8 cellular contexts compared by ENCODE assay signal in genomic region chr19:532578-533484, GRCh38. TPM values are rescaled to one million over a fixed set of nuclear protein-coding genes. Genes with fewer than 3 reads are reported as not detected.
DNase-seq lines count a peak whose midpoint lies in the region; ATAC-seq, FAIRE-seq and TF ChIP-seq lines count a peak whose summit lies in the region.

No MANE protein-coding gene starts in this region.

- no peaks in the 10 kb centered on the region for H3K36me3 Mint-ChIP-seq in activated naive CD4-positive, alpha-beta T cell treated with anti-CD3 and anti-CD28 coated beads, Interleukin-2, amount 50 U/mL, for 24 hours
- no peaks in the 10 kb centered on the region for H3K36me3 Mint-ChIP-seq in natural killer cell treated with Interleukin-12 subunit alpha and Interleukin-12 subunit beta and Interleukin-15 and Interleukin-18, amount 100 ng/mL, for 72 hours

- ATAC-seq in GM21381 (IDR thresholded peaks at IDR 0.05; ENCODE audit: unreplicated experiment) (peak; percentile 1), HG03342 (IDR thresholded peaks at IDR 0.05; ENCODE audit: unreplicated experiment) (no peak)
- ATAC-seq in natural killer cell treated with Interleukin-12 subunit alpha and Interleukin-12 subunit beta and Interleukin-15 and Interleukin-18, amount 100 ng/mL, for 72 hours = peak in 1 of 2 donors; percentile 38

- peak; percentile 60 for TF ChIP-seq CTCF in BE2C (IDR thresholded peaks at IDR 0.05; ENCODE audit: low read depth, low read length)

- no peak overlapping the region for H3K27ac Mint-ChIP-seq in activated naive CD4-positive, alpha-beta T cell treated with anti-CD3 and anti-CD28 coated beads, Interleukin-2, amount 50 U/mL, for 24 hours
- peak overlapping the region; percentile 34 to 83 for H3K27ac Mint-ChIP-seq in natural killer cell treated with Interleukin-12 subunit alpha and Interleukin-12 subunit beta and Interleukin-15 and Interleukin-18, amount 100 ng/mL, for 72 hours

- H3K27me3 Mint-ChIP-seq in activated naive CD4-positive, alpha-beta T cell treated with anti-CD3 and anti-CD28 coated beads, Interleukin-2, amount 50 U/mL, for 24 hours = no peaks in the 10 kb centered on the region
- H3K27me3 Mint-ChIP-seq in natural killer cell treated with Interleukin-12 subunit alpha and Interleukin-12 subunit beta and Interleukin-15 and Interleukin-18, amount 100 ng/mL, for 72 hours = no peaks in the 10 kb centered on the region

- peak overlapping the region; percentile 86 for H3K4me3 Mint-ChIP-seq in activated naive CD4-positive, alpha-beta T cell treated with anti-CD3 and anti-CD28 coated beads, Interleukin-2, amount 50 U/mL, for 24 hours
- peak overlapping the region; percentile 85 for H3K4me3 Mint-ChIP-seq in natural killer cell treated with Interleukin-12 subunit alpha and Interleukin-12 subunit beta and Interleukin-15 and Interleukin-18, amount 100 ng/mL, for 72 hours

- no peaks in the 10 kb centered on the region for H3K9me3 ChIP-seq in BE2C

- peaks cover 15% of the 10 kb centered on the region for H3K4me1 Mint-ChIP-seq in activated naive CD4-positive, alpha-beta T cell treated with anti-CD3 and anti-CD28 coated beads, Interleukin-2, amount 50 U/mL, for 24 hours
- peaks cover 9 to 12% of the 10 kb centered on the region in 2 donors for H3K4me1 Mint-ChIP-seq in natural killer cell treated with Interleukin-12 subunit alpha and Interleukin-12 subunit beta and Interleukin-15 and Interleukin-18, amount 100 ng/mL, for 72 hours (ENCODE audit: low read depth in 2 of 2)

- H3K36me3 ChIP-seq in BE2C = peaks cover 22% of the 10 kb centered on the region

- no peaks in the 10 kb centered on the region for H3K9me3 Mint-ChIP-seq in activated naive CD4-positive, alpha-beta T cell treated with anti-CD3 and anti-CD28 coated beads, Interleukin-2, amount 50 U/mL, for 24 hours
- H3K9me3 Mint-ChIP-seq in natural killer cell treated with Interleukin-12 subunit alpha and Interleukin-12 subunit beta and Interleukin-15 and Interleukin-18, amount 100 ng/mL, for 72 hours = no peaks in the 10 kb centered on the region

- FAIRE-seq in frontal cortex (lab: Jason Lieb, UNC) = no peak

- DNase-seq in BE2C (peak; percentile 70), NCI-H748 treated with DMSO at 0.1 percent for 48 hours (lab: John Stamatoyannopoulos, UW) (peak; percentile 5), frontal cortex (ENCODE audit: low spot score in 2 of 2) (peak; percentile 76 to 88), OCI-M2 (lab: John Stamatoyannopoulos, UW; ENCODE audit: unreplicated experiment) (no peak)
- no peak for DNase-seq in natural killer cell treated with Interleukin-12 subunit alpha and Interleukin-12 subunit beta and Interleukin-15 and Interleukin-18, amount 100 ng/mL, for 72 hours (ENCODE audit: low spot score)

- peak overlapping the region; percentile 94 for H3K4me3 ChIP-seq in BE2C (ENCODE audit: low read depth, low read length)

- H3K4me1 ChIP-seq in BE2C = peaks cover 3% of the 10 kb centered on the region

- H3K27me3 ChIP-seq in BE2C = 0 out of 2 replicates have a peak, but pooled peaks cover 2% of the 10 kb centered on the region

RNA-seq across cellular contexts. Expression of gene CDC34, which starts 1.3 kb away (rescaled TPM):
- polyA plus RNA-seq in BE2C (2012; ENCODE audit: insufficient read depth, insufficient read length, low read depth) = 318 TPM
- total RNA-seq in frontal cortex = 55.4 TPM
- 10 to 100 TPM; 46.5 to 73.2 TPM for total RNA-seq in natural killer cell treated with Interleukin-12 subunit alpha and Interleukin-12 subunit beta and Interleukin-15 and Interleukin-18, amount 100 ng/mL, for 72 hours

RNA-seq across cellular contexts. Expression of gene GZMM, which starts 11.0 kb away (rescaled TPM):
- polyA plus RNA-seq in BE2C (2012; ENCODE audit: insufficient read depth, insufficient read length, low read depth) = 4.1 TPM
- 0.41 TPM for total RNA-seq in frontal cortex
- 10 to 100 TPM; 34.5 to 49.7 TPM for total RNA-seq in natural killer cell treated with Interleukin-12 subunit alpha and Interleukin-12 subunit beta and Interleukin-15 and Interleukin-18, amount 100 ng/mL, for 72 hours

RNA-seq across cellular contexts. Expression of gene TPGS1, which starts 25.5 kb away (rescaled TPM):
- polyA plus RNA-seq in BE2C (2012; ENCODE audit: insufficient read depth, insufficient read length, low read depth) = 78.4 TPM
- 26.1 TPM for total RNA-seq in frontal cortex
- total RNA-seq in natural killer cell treated with Interleukin-12 subunit alpha and Interleukin-12 subunit beta and Interleukin-15 and Interleukin-18, amount 100 ng/mL, for 72 hours = 10 to 100 TPM; 16.3 to 17.7 TPM

RNA-seq across cellular contexts. Expression of gene MADCAM1, which starts 36.5 kb away (rescaled TPM):
- 2.2 TPM for polyA plus RNA-seq in BE2C (2012; ENCODE audit: insufficient read depth, insufficient read length, low read depth)
- total RNA-seq in frontal cortex = 1.2 TPM
- total RNA-seq in natural killer cell treated with Interleukin-12 subunit alpha and Interleukin-12 subunit beta and Interleukin-15 and Interleukin-18, amount 100 ng/mL, for 72 hours = under 1 TPM in 1 of 2 donors, not detected in 1; 0.33 TPM

RNA-seq across cellular contexts. Expression of gene BSG, which starts 39.6 kb away (rescaled TPM):
- polyA plus RNA-seq in BE2C (2012; ENCODE audit: insufficient read depth, insufficient read length, low read depth) = 2,598 TPM
- 114 TPM for total RNA-seq in frontal cortex
- 100 to 1,000 TPM; 236 to 274 TPM for total RNA-seq in natural killer cell treated with Interleukin-12 subunit alpha and Interleukin-12 subunit beta and Interleukin-15 and Interleukin-18, amount 100 ng/mL, for 72 hours

Comparison
In these comparisons a context has a peak if more than half of its experiments do, and no peak if none do; other contexts are left out.
1. DNase-seq: peak in BE2C (single experiment), NCI-H748 treated with DMSO at 0.1 percent for 48 hours (single experiment) and frontal cortex (2 of 2); none in natural killer cell treated with Interleukin-12 subunit alpha and Interleukin-12 subunit beta and Interleukin-15 and Interleukin-18, amount 100 ng/mL, for 72 hours (single experiment) and OCI-M2 (single experiment).
2. RNA of gene GZMM, which starts 11.0 kb away (total RNA-seq): 34.5 to 49.7 TPM in natural killer cell treated with Interleukin-12 subunit alpha and Interleukin-12 subunit beta and Interleukin-15 and Interleukin-18, amount 100 ng/mL, for 72 hours; 0.41 TPM in frontal cortex (single experiment); every median in the first group is over 10 times any median in the second.